7 cellular contexts compared by ENCODE assay signal in genomic region chr1:185538309-185538898, GRCh38.
DNase-seq lines count a peak whose midpoint lies in the region; ATAC-seq and TF ChIP-seq lines count a peak whose summit lies in the region.
"Not testable (repeated sequence)": the region's sequence is repeated elsewhere in the genome, so short reads cannot be mapped to it uniquely, and the experiment has no call there.

No MANE protein-coding gene starts in this region.

- H2BK20ac ChIP-seq in H9 (ENCODE audit: low read depth, low read length, poor library complexity, severe bottlenecking) = not testable (repeated sequence)

- peaks cover 0 to 11% (median 0%) of the 10 kb centered on the region in 3 experiments; a peak in 3 of 7 replicates for H3K36me3 Mint-ChIP-seq in H9 (ENCODE audit: insufficient read depth in 1 of 3, low read depth in 3 of 3)
- H3K36me3 Mint-ChIP-seq in WTC11; endodermal cell (ENCODE audit: low read depth): not testable (repeated sequence)

- H2AFZ ChIP-seq in H9 (ENCODE audit: low read length) = not testable (repeated sequence)

- not testable (repeated sequence) for H3K79me2 ChIP-seq in H9 (ENCODE audit: insufficient read depth, low read length); mesendoderm (ENCODE audit: control insufficient read depth, insufficient read depth, low read length)

- DNase-seq in ELF-1 (ENCODE audit: low read depth, low spot score) = peak; percentile 34
- DNase-seq in H9 = peak; percentile 45
- DNase-seq in WTC11 (ENCODE audit: low spot score) = peak; percentile 30
- DNase-seq in endodermal cell = peak; percentile 60
- peak; percentile 47 for DNase-seq in iPS DF 19.7 (ENCODE audit: low read depth, low spot score)
- DNase-seq in mesendoderm = peak; percentile 76

- not testable (repeated sequence) for H3K9ac ChIP-seq in H9 (ENCODE audit: extremely low read depth, insufficient read length, low read length); HUES64 (ENCODE audit: low read depth, low read length); endodermal cell (ENCODE audit: extremely low read depth, low read length, poor library complexity, severe bottlenecking); mesendoderm (ENCODE audit: low read length)

- WGBS in H9 (ENCODE audit: extremely low coverage, insufficient read length, low lambda C conversion rate) = no CpG with 5 or more reads among the region's 16 CpGs
- WGBS in HUES64 = 55% methylated on average over 12 of the region's 16 CpGs
- 59 to 69% methylated on average over 8 to 12 of the region's 16 CpGs for WGBS in endodermal cell (ENCODE audit: insufficient coverage in 1 of 2, insufficient read length in 1 of 2), 2 experiments
- no CpG with 5 or more reads among the region's 16 CpGs for WGBS in mesendoderm (ENCODE audit: extremely low coverage, insufficient coverage, low lambda C conversion rate)

- H3K4me3 ChIP-seq in HUES64 (ENCODE audit: low read length); endodermal cell (ENCODE audit: low read length); mesendoderm (ENCODE audit: low read length): not testable (repeated sequence)

- H2BK15ac ChIP-seq in H9 (ENCODE audit: low read depth, low read length); mesendoderm (replicated peaks; ENCODE audit: low read depth): not testable (repeated sequence)

- not testable (repeated sequence) for H3K79me1 ChIP-seq in H9 (ENCODE audit: insufficient read depth, low read depth, low read length, poor library complexity, severe bottlenecking); mesendoderm (ENCODE audit: low read length)

- H4K8ac ChIP-seq in H9 (replicated peaks; ENCODE audit: insufficient read length, low read depth, low read length); mesendoderm (ENCODE audit: low read depth, low read length): not testable (repeated sequence)

- H3K23ac ChIP-seq in H9 (ENCODE audit: insufficient read length, low read depth, low read length); mesendoderm (ENCODE audit: low read length): not testable (repeated sequence)

- H4K91ac ChIP-seq in H9 (ENCODE audit: insufficient read length, low read depth, low read length) = not testable (repeated sequence)

- CTCF ChIA-PET in WTC11 (lab: Charles Lee) = interaction anchor here (0.6 to 1.0 kb wide), 2 partner anchors 118 to 1146 kb away, joined by 3 read pairs; no protein-coding TSS in a partner anchor

- peaks cover 17% of the 10 kb centered on the region for H3K4me1 ChIP-seq in H9 (ENCODE audit: insufficient read depth, low read length)
- peaks cover 27% of the 10 kb centered on the region for H3K4me1 ChIP-seq in HUES64 (ENCODE audit: insufficient read depth, low read length)
- H3K4me1 ChIP-seq in endodermal cell (ENCODE audit: control insufficient read depth, insufficient read depth, low read length); mesendoderm (ENCODE audit: control insufficient read depth, low read depth, low read length): not testable (repeated sequence)

- not testable (repeated sequence) for H3K4ac ChIP-seq in H9 (ENCODE audit: low read depth, low read length); mesendoderm (ENCODE audit: low read depth, low read length)

- H2BK120ac ChIP-seq in H9 (ENCODE audit: low read depth, low read length, poor library complexity, severe bottlenecking); mesendoderm (ENCODE audit: low read depth, low read length): not testable (repeated sequence)

- peaks cover 16% of the 10 kb centered on the region for H3K27me3 Mint-ChIP-seq in H9 (ENCODE audit: low read depth)
- not testable (repeated sequence) for H3K27me3 Mint-ChIP-seq in WTC11 (ENCODE audit: low read depth); endodermal cell (ENCODE audit: insufficient read depth)

- POLR2A ChIA-PET in WTC11 (lab: Charles Lee) = interaction anchor here (1.6 kb wide), 1 partner anchor 221 kb away, joined by 4 read pairs; the partner anchor contains the start of gene IVNS1ABP

- not testable (repeated sequence) for H3K56ac ChIP-seq in H9 (ENCODE audit: insufficient read length, low read depth, low read length); mesendoderm (ENCODE audit: low read length)

- not testable (repeated sequence) for ATAC-seq in WTC11

- H2AK5ac ChIP-seq in H9 (ENCODE audit: insufficient read length, low read length); mesendoderm (ENCODE audit: low read length): not testable (repeated sequence)

- H3K9me3 Mint-ChIP-seq in H9 = not testable (repeated sequence)
- H3K9me3 Mint-ChIP-seq in WTC11 (peaks cover 13% of the 10 kb centered on the region; the same call in 1 of the 2 replicates), endodermal cell (peaks cover 24% of the 10 kb centered on the region)

- not testable (repeated sequence) for H4K20me1 ChIP-seq in H9 (ENCODE audit: control insufficient read depth, insufficient read depth, insufficient read length)

- H2BK5ac ChIP-seq in H9 (ENCODE audit: insufficient read length, low read length); mesendoderm (ENCODE audit: low read length): not testable (repeated sequence)

- H3K36me3 ChIP-seq in HUES64 (ENCODE audit: insufficient read depth, low read length); endodermal cell (ENCODE audit: control insufficient read depth, insufficient read depth, low read length); mesendoderm (ENCODE audit: control insufficient read depth, insufficient read depth, low read length): not testable (repeated sequence)

- H3K23me2 ChIP-seq in H9 (ENCODE audit: insufficient read length, low read depth, low read length, poor library complexity, severe bottlenecking) = not testable (repeated sequence)

- not testable (repeated sequence) for H3K14ac ChIP-seq in H9 (ENCODE audit: insufficient read depth, low read length)

- not testable (repeated sequence) for H3K27me3 ChIP-seq in H9 (ENCODE audit: insufficient read depth, low read length); endodermal cell (ENCODE audit: control insufficient read depth, insufficient read depth, low read length, poor library complexity, severe bottlenecking); mesendoderm (ENCODE audit: insufficient read depth, low read length, poor library complexity)
- peaks cover 11% of the 10 kb centered on the region; the same call in 1 of the 2 replicates for H3K27me3 ChIP-seq in HUES64 (ENCODE audit: insufficient read depth, low read length)

- H3K9me3 ChIP-seq in H9 (ENCODE audit: control insufficient read depth, low read depth, low read length); HUES64 (ENCODE audit: insufficient read depth, low read depth, low read length): not testable (repeated sequence)
- peaks cover 14% of the 10 kb centered on the region for H3K9me3 ChIP-seq in endodermal cell (ENCODE audit: control insufficient read depth, low read length)

- H3T11ph ChIP-seq in H9 (ENCODE audit: low read length) = not testable (repeated sequence)

- peak overlapping the region in 1 of 3 experiments; percentile 86; a peak in 1 of 7 replicates for H3K27ac Mint-ChIP-seq in H9
- peak overlapping the region; percentile 89 for H3K27ac Mint-ChIP-seq in WTC11
- not testable (repeated sequence) for H3K27ac Mint-ChIP-seq in endodermal cell

- not testable (repeated sequence) for H3K4me2 ChIP-seq in H9 (ENCODE audit: insufficient read depth, insufficient read length, low read length); mesendoderm (ENCODE audit: low read length)

- H3K27ac ChIP-seq in H9 (ENCODE audit: insufficient read length, low read depth, low read length); endodermal cell (ENCODE audit: low read depth, low read length): not testable (repeated sequence)
- H3K27ac ChIP-seq in HUES64 (ENCODE audit: low read depth, low read length) = peak overlapping the region; percentile 32; the same call in 1 of the 2 replicates
- H3K27ac ChIP-seq in mesendoderm (ENCODE audit: low read depth, low read length) = peak overlapping the region; percentile 52

- H2BK12ac ChIP-seq in H9 (ENCODE audit: insufficient read length, low read depth, low read length) = not testable (repeated sequence)

- H4K5ac ChIP-seq in H9 (ENCODE audit: insufficient read length, low read depth, low read length); mesendoderm (ENCODE audit: low read length): not testable (repeated sequence)

- peak overlapping the region; percentile 22 to 31; a peak in 4 of 5 replicates for H3K4me3 Mint-ChIP-seq in H9
- H3K4me3 Mint-ChIP-seq in WTC11 = peak overlapping the region; percentile 26; the same call in 1 of the 2 replicates
- not testable (repeated sequence) for H3K4me3 Mint-ChIP-seq in endodermal cell

- peaks cover 44 to 45% of the 10 kb centered on the region in 2 experiments for H3K4me1 Mint-ChIP-seq in H9
- peaks cover 55% of the 10 kb centered on the region for H3K4me1 Mint-ChIP-seq in WTC11
- H3K4me1 Mint-ChIP-seq in endodermal cell = not testable (repeated sequence)

- TF ChIP-seq CTCF in H9 (conservative IDR thresholded peaks at IDR 0.05) = peak; percentile 18; the same call in 1 of the 3 replicates
- not testable (repeated sequence) for TF ChIP-seq CTCF in WTC11 (IDR thresholded peaks at IDR 0.05); endodermal cell (conservative IDR thresholded peaks at IDR 0.05)

- not testable (repeated sequence) for H3K18ac ChIP-seq in H9 (ENCODE audit: insufficient read length, low read depth, low read length); mesendoderm (ENCODE audit: low read length)
